8 cellular contexts compared by ENCODE assay signal in genomic region chr18:45722899-45723298, GRCh38. TPM values are rescaled to one million over a fixed set of nuclear protein-coding genes. Genes with fewer than 3 reads are reported as not detected.
DNase-seq lines count a peak whose midpoint lies in the region; ATAC-seq and TF ChIP-seq lines count a peak whose summit lies in the region.

No MANE protein-coding gene starts in this region.

- POLR2A ChIA-PET in Panc1 (lab: Charles Lee) = no interaction called here

- H3K4me1 Mint-ChIP-seq in activated T-cell treated with anti-CD3 and anti-CD28 coated beads, Interleukin-2, amount 50 U/mL, for 4 hours (ENCODE audit: low read depth) = no peaks in the 10 kb centered on the region

- H3K36me3 ChIP-seq in Karpas-422 (ENCODE audit: insufficient read depth, low read length) (no peaks in the 10 kb centered on the region), Panc1 (ENCODE audit: control insufficient read depth, insufficient read depth, low read length) (no peaks in the 10 kb centered on the region), ovary (no peaks in the 10 kb centered on the region), upper lobe of left lung (no peaks in the 10 kb centered on the region)

- intact Hi-C loops in Panc1 (cut with micrococcal nuclease; ENCODE audit: unreplicated experiment) (loop anchor here (5.0 kb wide), 1 partner anchor 114 kb away; no protein-coding TSS in a partner anchor), ovary (cut with DNase I) (no loop called here)

- peak; percentile 67 for DNase-seq in EL
- DNase-seq in Karpas-422 = peak; percentile 92
- peak; percentile 41 for DNase-seq in Panc1 (ENCODE audit: low read depth, low spot score)
- peak; percentile 59 for DNase-seq in activated T-cell treated with anti-CD3 and anti-CD28 coated beads, Interleukin-2, amount 50 U/mL, for 4 hours
- peak; percentile 62 for DNase-seq in fibroblast of peridontal ligament (ENCODE audit: extremely low read depth)
- peak in 4 of 5 donors; percentile 20 to 67 (median 36) for DNase-seq in ovary
- DNase-seq in upper lobe of left lung = peak; percentile 82 to 88

- no peaks in the 10 kb centered on the region for H3K9me3 Mint-ChIP-seq in activated T-cell treated with anti-CD3 and anti-CD28 coated beads, Interleukin-2, amount 50 U/mL, for 4 hours

- TF ChIP-seq EP300 in ovary (IDR thresholded peaks at IDR 0.05) (no peak), upper lobe of left lung (IDR thresholded peaks at IDR 0.05) (no peak)

- H3K27ac ChIP-seq in Karpas-422 (ENCODE audit: low read length) (no peak overlapping the region), Panc1 (ENCODE audit: low read length) (no peak overlapping the region), ovary (no peak overlapping the region), upper lobe of left lung (no peak overlapping the region)

- H3K4me3 ChIP-seq in Karpas-422 (ENCODE audit: low read length) (no peak overlapping the region), Panc1 (ENCODE audit: low read depth in 2 of 2, low read length in 2 of 2) (no peak overlapping the region), ovary (no peak overlapping the region), upper lobe of left lung (no peak overlapping the region)

- no TSS peak for BruUV-seq in Panc1 (replicated peaks; lab: Mats Ljungman, UMichigan)

- peak; percentile 62 for TF ChIP-seq CTCF in Panc1 (IDR thresholded peaks at IDR 0.05)
- TF ChIP-seq CTCF in ovary (IDR thresholded peaks at IDR 0.05) = no peak
- peak; percentile 29 to 74 (median 66) for TF ChIP-seq CTCF in upper lobe of left lung (IDR thresholded peaks at IDR 0.05)

- H3K4me1 ChIP-seq in Karpas-422 (ENCODE audit: low read length) (no peaks in the 10 kb centered on the region), Panc1 (ENCODE audit: control insufficient read depth, insufficient read depth, low read length) (no peaks in the 10 kb centered on the region), ovary (ENCODE audit: insufficient read depth) (no peaks in the 10 kb centered on the region), upper lobe of left lung (peaks cover 0 to 4% (median 0%) of the 10 kb centered on the region in 4 donors)

- no peaks in the 10 kb centered on the region for H3K9me2 ChIP-seq in Karpas-422 (replicated peaks; ENCODE audit: insufficient read depth, low read length)

- CTCF ChIA-PET in Panc1 (lab: Charles Lee) = interaction anchor here (1.8 to 2.5 kb wide), 2 partner anchors 117 to 157 kb away, joined by 5 to 12 read pairs; no protein-coding TSS in a partner anchor

- WGBS in ovary, 3 donors = 1 to 6% (median 5%) methylated on average over 5 of the region's 5 CpGs
- WGBS in upper lobe of left lung, 2 donors = 1 to 5% methylated on average over 5 of the region's 5 CpGs

- no peak overlapping the region for H2AFZ ChIP-seq in Karpas-422 (ENCODE audit: low read length)

- TF ChIP-seq POLR2A in ovary (IDR thresholded peaks at IDR 0.05) (no peak), upper lobe of left lung (IDR thresholded peaks at IDR 0.05) (no peak)

- no peaks in the 10 kb centered on the region for H3K27me3 Mint-ChIP-seq in activated T-cell treated with anti-CD3 and anti-CD28 coated beads, Interleukin-2, amount 50 U/mL, for 4 hours (ENCODE audit: low read depth)

- no peaks in the 10 kb centered on the region for H4K20me1 ChIP-seq in Karpas-422 (ENCODE audit: insufficient read depth, low read depth, low read length)

- ATAC-seq in GM21825 (IDR thresholded peaks at IDR 0.05; ENCODE audit: unreplicated experiment) (peak; percentile 87), Panc1 (peak; percentile 92), upper lobe of left lung (ENCODE audit: low FRiP score in 2 of 2) (peak in 1 of 2 donors; percentile 66)
- ATAC-seq in activated T-cell treated with anti-CD3 and anti-CD28 coated beads, Interleukin-2, amount 50 U/mL, for 4 hours = peak; percentile 77 to 80

- peaks cover 3% of the 10 kb centered on the region for H3K36me3 Mint-ChIP-seq in activated T-cell treated with anti-CD3 and anti-CD28 coated beads, Interleukin-2, amount 50 U/mL, for 4 hours (ENCODE audit: insufficient read depth)

- H3K79me2 ChIP-seq in Karpas-422 (ENCODE audit: low read length) = no peaks in the 10 kb centered on the region

- no peak overlapping the region for H3K9ac ChIP-seq in Karpas-422 (ENCODE audit: low read length)

- H3K27me3 ChIP-seq in Karpas-422 (ENCODE audit: low read length) (no peaks in the 10 kb centered on the region), Panc1 (ENCODE audit: control insufficient read depth, insufficient read depth, low read length) (no peaks in the 10 kb centered on the region), ovary (no peaks in the 10 kb centered on the region), upper lobe of left lung (no peaks in the 10 kb centered on the region)

- H3K4me2 ChIP-seq in Karpas-422 (ENCODE audit: low read depth, low read length, poor library complexity, severe bottlenecking) = no peak overlapping the region

- no peak overlapping the region for H3K4me3 Mint-ChIP-seq in activated T-cell treated with anti-CD3 and anti-CD28 coated beads, Interleukin-2, amount 50 U/mL, for 4 hours

- in situ Hi-C loops in Panc1 (cut with HindIII; ENCODE audit: low pct_unique_long_range_greater_than_20kb, low sequenced_read_pairs) = no loop called here

- no peaks in the 10 kb centered on the region for H3K9me3 ChIP-seq in Karpas-422 (ENCODE audit: low read length)
- H3K9me3 ChIP-seq in Panc1 (ENCODE audit: control insufficient read depth, insufficient read depth, low read depth, low read length) = no peaks in the 10 kb centered on the region
- no peaks in the 10 kb centered on the region for H3K9me3 ChIP-seq in ovary
- no peaks in the 10 kb centered on the region for H3K9me3 ChIP-seq in upper lobe of left lung

RNA-seq across cellular contexts. Expression of gene SLC14A1, which starts 1.1 kb away (rescaled TPM):
- 1.1 TPM in 1 of 2 replicates, not detected in the other for total RNA-seq in Karpas-422 (2014; rRNA removed; shearing (Covaris generic); ENCODE audit: low replicate concordance)
- total RNA-seq in Panc1 (2021; ENCODE audit: unreplicated experiment) (1.2 TPM), ovary (under 1 TPM in 6 of 7 donors, not detected in 1; 0.20 to 0.50 (median 0.43) TPM), upper lobe of left lung (10 to 100 TPM in 1 of 6 donors, 1 to 10 TPM in 4, not detected in 1; 5.5 to 33.1 (median 6.8) TPM)
- polyA plus RNA-seq in Panc1 (2012; ENCODE audit: insufficient read length) = 2.2 TPM
- under 1 TPM in 1 of 3 donors, not detected in 2; 0.24 TPM for total RNA-seq in activated T-cell treated with anti-CD3 and anti-CD28 coated beads, Interleukin-2, amount 50 U/mL, for 4 hours
- polyA plus RNA-seq in ovary = 1 to 10 TPM in 1 of 2 donors, under 1 TPM in 1; 0.24 to 3.3 TPM

Comparison
In these comparisons a context has a peak if more than half of its experiments do, and no peak if none do; other contexts are left out.
1. DNase-seq: peak in every context shown above with its lines; median percentile 92 in Karpas-422; 85 in upper lobe of left lung; 67 in EL; 62 in fibroblast of peridontal ligament; 59 in activated T-cell treated with anti-CD3 and anti-CD28 coated beads, Interleukin-2, amount 50 U/mL, for 4 hours; 41 in Panc1; 36 in ovary.
2. CTCF ChIP-seq: peak in Panc1 (single experiment) and upper lobe of left lung (6 of 6); none in ovary (0 of 3).